ENCODE assay signal across 9 cellular contexts in genomic region chrX:153400146-153401132, GRCh38. TPM values are rescaled to one million over a fixed set of nuclear protein-coding genes. Genes with fewer than 3 reads are reported as not detected.
A peak's percentile ranks its signal among the peaks of the same experiment; 100 is the strongest.
DNase-seq lines count a peak whose midpoint lies in the region; ATAC-seq and TF ChIP-seq lines count a peak whose summit lies in the region.
"Had no signal": no experiment of that assay in that cellular context is flagged by ENCODE, and none has a peak within 500 bp of the region (broad histone marks: within the 10 kb centered on the region; RNA-seq: fewer than 3 reads in every experiment).

No MANE protein-coding gene starts in this region.

- 56 to 88% (median 75%) methylated on average over 20 to 59 of the region's 60 CpGs for WGBS in adrenal gland, 4 donors
- WGBS in suprapubic skin, result 81% methylated on average over 37 of the region's 60 CpGs

- DNase-seq in CD4-positive, alpha-beta memory T cell, result peak; percentile 26 to 45 (median 39)
- peak; percentile 50 for DNase-seq in SKM-1 treated with dmso at 0.1 percent for 144 hours (lab: John Stamatoyannopoulos, UW; ENCODE audit: unreplicated experiment)
- DNase-seq in adrenal gland, result peak; percentile 42 to 68 (median 54)
- DNase-seq in left lung, result peak in 1 of 2 donors; percentile 84
- DNase-seq in suprapubic skin (ENCODE audit: low spot score in 2 of 2), result no peak

- no peaks in the 10 kb centered on the region for H3K27me3 ChIP-seq in CD4-positive, alpha-beta memory T cell (ENCODE audit: insufficient read depth, low read length)
- no peaks in the 10 kb centered on the region for H3K27me3 ChIP-seq in adrenal gland
- H3K27me3 ChIP-seq in left lung, result peaks cover 0 to 6% of the 10 kb centered on the region in 2 donors
- H3K27me3 ChIP-seq in suprapubic skin, result no peaks in the 10 kb centered on the region

- CTCF ChIA-PET in CD4-positive, alpha-beta memory T cell (lab: Charles Lee; ENCODE audit: partially characterized antibody), result no interaction called here

- no peaks in the 10 kb centered on the region for H3K4me1 ChIP-seq in CD4-positive, alpha-beta memory T cell (ENCODE audit: insufficient read depth, low read length)
- H3K4me1 ChIP-seq in adrenal gland (replicated peaks in 1 of 2) (no peaks in the 10 kb centered on the region), left lung (no peaks in the 10 kb centered on the region), suprapubic skin (no peaks in the 10 kb centered on the region)

- peaks cover 0 to 2% (median 0%) of the 10 kb centered on the region in 8 donors for H3K9me3 Mint-ChIP-seq in CD4-positive, alpha-beta memory T cell

- H3K27ac Mint-ChIP-seq in CD4-positive, alpha-beta memory T cell, result no peak overlapping the region

- TF ChIP-seq EP300 in suprapubic skin (IDR thresholded peaks at IDR 0.05), result no peak

- H3K9me3 ChIP-seq in CD4-positive, alpha-beta memory T cell (ENCODE audit: control insufficient read depth in 1 of 2, low read length in 2 of 2), result no peaks in the 10 kb centered on the region
- H3K9me3 ChIP-seq in adrenal gland (replicated peaks in 1 of 3) (no peaks in the 10 kb centered on the region), left lung (no peaks in the 10 kb centered on the region), suprapubic skin (no peaks in the 10 kb centered on the region)

- intact Hi-C loops in CD4-positive, alpha-beta memory T cell (cut with micrococcal nuclease), result loop anchor here (5.0 kb wide), 1 partner anchor 107 kb away; no protein-coding TSS in a partner anchor
- intact Hi-C loops in adrenal gland (cut with DNase I) (no loop called here), left lung (cut with DNase I) (no loop called here)

- peak; percentile 44 to 89 (median 64) for TF ChIP-seq CTCF in adrenal gland (IDR thresholded peaks at IDR 0.05)
- TF ChIP-seq CTCF in left lung (IDR thresholded peaks at IDR 0.05), result peak; percentile 2 to 56
- TF ChIP-seq CTCF in suprapubic skin (IDR thresholded peaks at IDR 0.05), result peak; percentile 36 to 51

- H3K36me3 ChIP-seq in CD4-positive, alpha-beta memory T cell (ENCODE audit: insufficient read depth, low read length), result no peaks in the 10 kb centered on the region
- no peaks in the 10 kb centered on the region for H3K36me3 ChIP-seq in adrenal gland (replicated peaks in 1 of 2)
- no peaks in the 10 kb centered on the region for H3K36me3 ChIP-seq in left lung
- no peaks in the 10 kb centered on the region for H3K36me3 ChIP-seq in suprapubic skin

- H3K4me3 ChIP-seq in CD4-positive, alpha-beta memory T cell (ENCODE audit: low read length in 2 of 2), result no peak overlapping the region
- H3K4me3 ChIP-seq in adrenal gland (no peak overlapping the region), left lung (no peak overlapping the region), suprapubic skin (no peak overlapping the region)

- H3K27me3 Mint-ChIP-seq in CD4-positive, alpha-beta memory T cell, result no peaks in the 10 kb centered on the region

- POLR2A ChIA-PET in CD4-positive, alpha-beta memory T cell (lab: Charles Lee; ENCODE audit: partially characterized antibody), result no interaction called here

- H3K27ac ChIP-seq in CD4-positive, alpha-beta memory T cell (ENCODE audit: low read depth, low read length), result no peak overlapping the region
- H3K27ac ChIP-seq in adrenal gland, result no peak overlapping the region
- no peak overlapping the region for H3K27ac ChIP-seq in left lung
- no peak overlapping the region for H3K27ac ChIP-seq in suprapubic skin

- no peaks in the 10 kb centered on the region for H3K36me3 Mint-ChIP-seq in CD4-positive, alpha-beta memory T cell

- no peak overlapping the region for H3K4me3 Mint-ChIP-seq in CD4-positive, alpha-beta memory T cell

- H3K4me1 Mint-ChIP-seq in CD4-positive, alpha-beta memory T cell, result peaks cover 0 to 3% (median 0%) of the 10 kb centered on the region in 4 donors

- no peak for TF ChIP-seq POLR2A in adrenal gland (IDR thresholded peaks at IDR 0.05)
- no peak for TF ChIP-seq POLR2A in suprapubic skin (IDR thresholded peaks at IDR 0.05)

- ATAC-seq in HG02759 (IDR thresholded peaks at IDR 0.05; ENCODE audit: unreplicated experiment) (peak; percentile 63), left lung (peak; percentile 69), HG02852 (IDR thresholded peaks at IDR 0.05; ENCODE audit: unreplicated experiment) (no peak), HG03571 (IDR thresholded peaks at IDR 0.05; ENCODE audit: unreplicated experiment) (no peak)

RNA-seq across cellular contexts. Expression of gene PNMA6E, which starts 0.7 kb away (rescaled TPM):
- total RNA-seq in CD4-positive, alpha-beta memory T cell, result not detected
- polyA plus RNA-seq in CD4-positive, alpha-beta memory T cell, result not detected
- under 1 TPM in 5 of 8 donors, not detected in 3; 0.07 to 0.27 (median 0.13) TPM for total RNA-seq in adrenal gland
- polyA plus RNA-seq in adrenal gland, result under 1 TPM in 2 of 3 donors, not detected in 1; 0.16 to 0.20 TPM
- total RNA-seq in left lung, result not detected
- total RNA-seq in suprapubic skin, result under 1 TPM in 1 of 4 donors, not detected in 3; 0.29 TPM
- total RNA-seq: pulmonary artery endothelial cell had no signal

RNA-seq across cellular contexts. Expression of gene ZFP92, which starts 10.8 kb away (rescaled TPM):
- under 1 TPM; 0.44 to 0.55 TPM for total RNA-seq in CD4-positive, alpha-beta memory T cell
- under 1 TPM; 0.03 to 0.18 TPM for polyA plus RNA-seq in CD4-positive, alpha-beta memory T cell
- total RNA-seq in adrenal gland (1 to 10 TPM; 2.6 to 7.5 (median 4.3) TPM), left lung (1 to 10 TPM; 2.8 to 2.9 TPM), suprapubic skin (under 1 TPM in 3 of 4 donors, not detected in 1; 0.26 to 0.38 (median 0.30) TPM)
- polyA plus RNA-seq in adrenal gland, result 1 to 10 TPM in 1 of 3 donors, under 1 TPM in 2; 0.71 to 4.2 (median 0.97) TPM

RNA-seq across cellular contexts. Expression of gene TREX2, which starts 45.4 kb away (rescaled TPM):
- 1 to 10 TPM; 4.0 to 4.5 TPM for total RNA-seq in CD4-positive, alpha-beta memory T cell
- polyA plus RNA-seq in CD4-positive, alpha-beta memory T cell, result under 1 TPM in 1 of 2 donors, not detected in 1; 0.63 TPM
- total RNA-seq in adrenal gland (1 to 10 TPM in 3 of 8 donors, under 1 TPM in 4, not detected in 1; 0.28 to 4.3 (median 0.65) TPM), left lung (1 to 10 TPM in 1 of 2 donors, under 1 TPM in 1; 0.55 to 1.1 TPM), suprapubic skin (10 to 100 TPM; 19.3 to 62.6 (median 50.7) TPM)
- 1 to 10 TPM in 2 of 3 donors, not detected in 1; 1.7 to 1.8 TPM for polyA plus RNA-seq in adrenal gland

Comparison
In these comparisons a context has a peak if more than half of its experiments do, and no peak if none do; other contexts are left out.
1. DNase-seq: peak in CD4-positive, alpha-beta memory T cell (5 of 5), SKM-1 treated with dmso at 0.1 percent for 144 hours (single experiment) and adrenal gland (7 of 7); none in suprapubic skin (0 of 2).
2. ATAC-seq: peak in HG02759 (single experiment) and left lung (single experiment); none in HG02852 (single experiment) and HG03571 (single experiment).
3. Peak in every context shown above with its lines, with median percentiles within 50 percentile points of each other: CTCF ChIP-seq.